ENCODE assay signal across 1 cellular context in genomic region chr7:29230871-29231345, GRCh38.
A peak's percentile ranks its signal among the peaks of the same experiment; 100 is the strongest.
TF ChIP-seq lines count a peak whose summit lies in the region.

No MANE protein-coding gene starts in this region.

TF ChIP-seq in HepG2, 621 proteins besides CTCF, POLR2A, EP300 and RAD21 (continued from another document and continues in another):
- TF ChIP-seq BCLAF1 (IDR thresholded peaks at IDR 0.05) (no peak), KDM5A (IDR thresholded peaks at IDR 0.05; ENCODE audit: borderline replicate concordance, low read length) (no peak), NONO (IDR thresholded peaks at IDR 0.05) (no peak), NONO (CRISPR knock-in tag; conservative IDR thresholded peaks at IDR 0.05) (peak; percentile 80; the same call in 1 of the 2 replicates), ZNF709 (CRISPR knock-in tag; IDR thresholded peaks at IDR 0.05) (no peak), ZNF713 (CRISPR knock-in tag; IDR thresholded peaks at IDR 0.05) (no peak), FOXJ3 (CRISPR knock-in tag; IDR thresholded peaks at IDR 0.05; ENCODE audit: borderline replicate concordance) (peak; percentile 80; the same call in 1 of the 2 replicates), MXD4 (CRISPR knock-in tag; IDR thresholded peaks at IDR 0.05) (no peak), TIGD3 (CRISPR knock-in tag; IDR thresholded peaks at IDR 0.05; ENCODE audit: borderline replicate concordance) (no peak), ZNF780A (CRISPR knock-in tag; IDR thresholded peaks at IDR 0.05) (no peak), ZNF781 (CRISPR knock-in tag; IDR thresholded peaks at IDR 0.05; ENCODE audit: borderline replicate concordance, not compliant biosample characterization) (no peak), ATAD3A (CRISPR knock-in tag; IDR thresholded peaks at IDR 0.05) (no peak), HMGA1 (CRISPR knock-in tag; conservative IDR thresholded peaks at IDR 0.05) (no peak), ZNF672 (CRISPR knock-in tag; IDR thresholded peaks at IDR 0.05) (no peak), MED1 (CRISPR knock-in tag; IDR thresholded peaks at IDR 0.05) (peak; percentile 93), POGZ (CRISPR knock-in tag; IDR thresholded peaks at IDR 0.05) (peak; percentile 68; the same call in 1 of the 2 replicates), ZNF776 (CRISPR knock-in tag; IDR thresholded peaks at IDR 0.05) (no peak), SRSF9 (IDR thresholded peaks at IDR 0.05; ENCODE audit: borderline replicate concordance, insufficient read depth, low read depth, low read length, poor library complexity, severe bottlenecking) (no peak), ZNF431 (CRISPR knock-in tag; IDR thresholded peaks at IDR 0.05; ENCODE audit: borderline replicate concordance, low read depth) (0 out of 2 replicates have a peak, but pooled peaks have one; percentile 46), HIC2 (CRISPR knock-in tag; IDR thresholded peaks at IDR 0.05; ENCODE audit: low read depth) (peak; percentile 47; the same call in 1 of the 2 replicates), ZFP41 (CRISPR knock-in tag; IDR thresholded peaks at IDR 0.05; ENCODE audit: borderline replicate concordance) (no peak), ZMYM2 (CRISPR knock-in tag; IDR thresholded peaks at IDR 0.05) (peak; percentile 81; the same call in 1 of the 2 replicates), ZC3H13 (CRISPR knock-in tag; IDR thresholded peaks at IDR 0.05) (no peak), ZFY (CRISPR knock-in tag; IDR thresholded peaks at IDR 0.05) (0 out of 2 replicates have a peak, but pooled peaks have one; percentile 27), NRL (CRISPR knock-in tag; IDR thresholded peaks at IDR 0.05; ENCODE audit: borderline replicate concordance) (no peak), ZNF747 (CRISPR knock-in tag; IDR thresholded peaks at IDR 0.05; ENCODE audit: borderline replicate concordance) (0 out of 2 replicates have a peak, but pooled peaks have one; percentile 29), SPEN (CRISPR knock-in tag; IDR thresholded peaks at IDR 0.05; ENCODE audit: low read depth) (no peak; the same call in 1 of the 2 replicates), TOPORS (CRISPR knock-in tag; IDR thresholded peaks at IDR 0.05) (no peak), ZFP36L2 (CRISPR knock-in tag; IDR thresholded peaks at IDR 0.05) (no peak), GATAD2A (CRISPR knock-in tag; IDR thresholded peaks at IDR 0.05) (peak; percentile 98), ZSCAN21 (CRISPR knock-in tag; IDR thresholded peaks at IDR 0.05; ENCODE audit: borderline replicate concordance) (peak; percentile 99), FOSL1 (CRISPR knock-in tag; IDR thresholded peaks at IDR 0.05; ENCODE audit: borderline replicate concordance) (no peak), ZSCAN9 (CRISPR knock-in tag; IDR thresholded peaks at IDR 0.05; ENCODE audit: borderline replicate concordance) (peak; percentile 83; the same call in 1 of the 2 replicates), ZNF263 (CRISPR knock-in tag; IDR thresholded peaks at IDR 0.05) (peak; percentile 44; the same call in 1 of the 2 replicates), ZNF276 (CRISPR knock-in tag; IDR thresholded peaks at IDR 0.05; ENCODE audit: low read depth) (no peak), ZFAT (CRISPR knock-in tag; conservative IDR thresholded peaks at IDR 0.05) (no peak), RFXAP (CRISPR knock-in tag; IDR thresholded peaks at IDR 0.05; ENCODE audit: borderline replicate concordance) (peak; percentile 49; the same call in 1 of the 2 replicates), SNAPC2 (CRISPR knock-in tag; IDR thresholded peaks at IDR 0.05) (no peak), FOXA1 (IDR thresholded peaks at IDR 0.05) (no peak), FOXA1 (CRISPR knock-in tag; IDR thresholded peaks at IDR 0.05) (peak; percentile 75), MBD4 (IDR thresholded peaks at IDR 0.05; ENCODE audit: borderline replicate concordance, low read length) (no peak), ZNF746 (CRISPR knock-in tag; IDR thresholded peaks at IDR 0.05) (no peak), ADNP (CRISPR knock-in tag; IDR thresholded peaks at IDR 0.05) (no peak), BCL3 (CRISPR knock-in tag; IDR thresholded peaks at IDR 0.05) (no peak; the same call in 1 of the 2 replicates), KLF12 (CRISPR knock-in tag; IDR thresholded peaks at IDR 0.05; ENCODE audit: borderline replicate concordance) (no peak), PHF21A (CRISPR knock-in tag; IDR thresholded peaks at IDR 0.05) (peak; percentile 83), CSRNP1 (CRISPR knock-in tag; IDR thresholded peaks at IDR 0.05) (no peak), ZZZ3 (CRISPR knock-in tag; IDR thresholded peaks at IDR 0.05; ENCODE audit: borderline replicate concordance) (no peak), KLF9 (CRISPR knock-in tag; IDR thresholded peaks at IDR 0.05; ENCODE audit: low read depth) (no peak), RFX1 (IDR thresholded peaks at IDR 0.05) (no peak), FOXC1 (CRISPR knock-in tag; IDR thresholded peaks at IDR 0.05; ENCODE audit: borderline replicate concordance) (peak; percentile 38; the same call in 1 of the 2 replicates), SMYD3 (CRISPR knock-in tag; IDR thresholded peaks at IDR 0.05) (no peak), SMARCC2 (IDR thresholded peaks at IDR 0.05) (no peak), HMG20A (CRISPR knock-in tag; IDR thresholded peaks at IDR 0.05; ENCODE audit: borderline replicate concordance) (peak; percentile 91), ZNF766 (CRISPR knock-in tag; IDR thresholded peaks at IDR 0.05; ENCODE audit: borderline replicate concordance) (0 out of 2 replicates have a peak, but pooled peaks have one; percentile 52), SKI (IDR thresholded peaks at IDR 0.05; ENCODE audit: partially characterized antibody) (peak; percentile 89), MIXL1 (CRISPR knock-in tag; IDR thresholded peaks at IDR 0.05) (peak; percentile 86; the same call in 1 of the 2 replicates), ZNF460 (CRISPR knock-in tag; IDR thresholded peaks at IDR 0.05; ENCODE audit: borderline replicate concordance) (no peak; the same call in 1 of the 2 replicates), HES4 (CRISPR knock-in tag; IDR thresholded peaks at IDR 0.05; ENCODE audit: borderline replicate concordance) (no peak), IKZF5 (CRISPR knock-in tag; IDR thresholded peaks at IDR 0.05) (peak; percentile 75), ZNF24 (IDR thresholded peaks at IDR 0.05) (no peak), GPBP1L1 (CRISPR knock-in tag; IDR thresholded peaks at IDR 0.05) (no peak), ZFP36L1 (CRISPR knock-in tag; IDR thresholded peaks at IDR 0.05) (0 out of 2 replicates have a peak, but pooled peaks have one; percentile 66), GPN1 (CRISPR knock-in tag; IDR thresholded peaks at IDR 0.05; ENCODE audit: borderline replicate concordance) (no peak), KDM5B (CRISPR knock-in tag; IDR thresholded peaks at IDR 0.05; ENCODE audit: borderline replicate concordance) (no peak), FOXA3 (CRISPR knock-in tag; IDR thresholded peaks at IDR 0.05) (peak; percentile 89), ZNF329 (CRISPR knock-in tag; IDR thresholded peaks at IDR 0.05; ENCODE audit: low read depth) (no peak), FOXP1 (IDR thresholded peaks at IDR 0.05) (no peak), FOXP1 (CRISPR knock-in tag; IDR thresholded peaks at IDR 0.05) (peak; percentile 78), MBNL3 (CRISPR knock-in tag; conservative IDR thresholded peaks at IDR 0.05) (no peak), CENPT (CRISPR knock-in tag; IDR thresholded peaks at IDR 0.05; ENCODE audit: low read depth) (no peak)
